Comparison of ENCODE assay signal across 1 cellular context in the genomic region with DNA sequence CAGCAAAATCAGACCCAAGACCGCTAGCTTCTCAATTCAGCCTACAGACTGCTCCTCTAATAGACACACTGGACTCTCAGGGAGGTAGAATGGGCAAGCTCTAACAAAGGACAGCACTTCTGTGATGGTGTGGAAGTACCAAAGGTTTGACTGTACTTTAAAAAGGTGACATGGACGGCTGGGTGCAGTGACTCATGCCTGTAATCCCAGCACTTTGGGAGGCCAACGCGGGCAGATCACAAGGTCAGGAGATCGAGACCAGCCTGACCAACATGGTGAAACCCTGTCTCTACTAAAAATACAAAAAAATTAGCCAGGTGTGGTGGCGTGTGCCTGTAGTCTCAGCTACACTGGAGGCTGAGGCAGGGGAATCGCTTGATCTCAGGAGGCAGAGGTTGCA. TPM values are rescaled to one million over a fixed set of nuclear protein-coding genes. Genes with fewer than 3 reads are reported as not detected.
"Had no signal": no experiment of that assay in that cellular context is flagged by ENCODE, and none has a peak within 500 bp of the region (broad histone marks: within the 10 kb centered on the region; RNA-seq: fewer than 3 reads in every experiment).

No MANE protein-coding gene starts in this region.

RNA-seq across cellular contexts. Expression of a gene that starts 56.4 kb away (rescaled TPM):
- polyA plus RNA-seq: naive thymus-derived CD4-positive, alpha-beta T cell had no signal
